21 cellular contexts compared by ENCODE assay signal in genomic region chr4:7573692-7574091, GRCh38.
A peak's percentile ranks its signal among the peaks of the same experiment; 100 is the strongest.
DNase-seq lines count a peak whose midpoint lies in the region; ATAC-seq and TF ChIP-seq lines count a peak whose summit lies in the region.
"Had no signal": no experiment of that assay in that cellular context is flagged by ENCODE, and none has a peak within 500 bp of the region (broad histone marks: within the 10 kb centered on the region; RNA-seq: fewer than 3 reads in every experiment).

No MANE protein-coding gene starts in this region.

- H3K18ac ChIP-seq in neuronal stem cell (ENCODE audit: low read length) = peak overlapping the region; percentile 50

- no peak for TF ChIP-seq POLR2A in right lobe of liver (IDR thresholded peaks at IDR 0.05)

- TF ChIP-seq RAD21 in liver (IDR thresholded peaks at IDR 0.05) = no peak

- H3K4me1 ChIP-seq in liver (ENCODE audit: control insufficient read depth in 4 of 4, insufficient read depth in 4 of 4, low read length in 3 of 4) (no peaks in the 10 kb centered on the region), right lobe of liver (no peaks in the 10 kb centered on the region), neuronal stem cell (ENCODE audit: control insufficient read depth in 2 of 2, insufficient read depth in 1 of 2, low read depth in 1 of 2, low read length in 2 of 2) (peaks cover 0 to 24% of the 10 kb centered on the region in 2 donors)
- H3K4me1 ChIP-seq: HAP-1 had no signal

- H3K79me1 ChIP-seq in neuronal stem cell (ENCODE audit: low read depth, low read length) = no peaks in the 10 kb centered on the region

- no peak overlapping the region for H4K8ac ChIP-seq in neuronal stem cell (ENCODE audit: low read depth, low read length)

- H2BK5ac ChIP-seq in neuronal stem cell (ENCODE audit: low read length) = no peak overlapping the region

- peaks cover 40% of the 10 kb centered on the region for H3K9me3 Mint-ChIP-seq in nephron progenitor cell

- H3K36me3 ChIP-seq in liver (ENCODE audit: control insufficient read depth in 4 of 4, insufficient read depth in 3 of 4, low read depth in 1 of 4, low read length in 3 of 4) = no peaks in the 10 kb centered on the region
- H3K36me3 ChIP-seq in right lobe of liver = no peaks in the 10 kb centered on the region
- no peaks in the 10 kb centered on the region for H3K36me3 ChIP-seq in neuronal stem cell (replicated peaks in 1 of 2; ENCODE audit: control insufficient read depth in 2 of 2, insufficient read depth in 2 of 2, low read length in 2 of 2)
- H3K36me3 ChIP-seq: HAP-1 had no signal

- peak overlapping the region; percentile 19 for H3K27ac Mint-ChIP-seq in nephron progenitor cell
- H3K27ac Mint-ChIP-seq: B cell; CD14-positive monocyte; CD4-positive, alpha-beta T cell; CD8-positive, alpha-beta memory T cell; HFFc6 had no signal

- no peak overlapping the region for H3K9ac ChIP-seq in liver (ENCODE audit: low read depth in 1 of 2, low read length in 2 of 2)
- no peak overlapping the region for H3K9ac ChIP-seq in neuronal stem cell (ENCODE audit: low read depth, low read length, poor library complexity)
- H3K9ac ChIP-seq: BLaER1 treated with 17β-estradiol and CSF1 and Interleukin-3, amounts not matched to agents 10 nM and 100 nM had no signal

- peaks cover 18% of the 10 kb centered on the region for H3K36me3 Mint-ChIP-seq in nephron progenitor cell (ENCODE audit: low read depth)

- no peak overlapping the region for H3K4me3 Mint-ChIP-seq in nephron progenitor cell
- H3K4me3 Mint-ChIP-seq: B cell; CD14-positive monocyte; CD4-positive, alpha-beta T cell; CD8-positive, alpha-beta memory T cell; HFFc6 had no signal

- no peak overlapping the region for H3K23ac ChIP-seq in neuronal stem cell (ENCODE audit: low read depth, low read length, poor library complexity)

- H3K4me3 ChIP-seq in liver (ENCODE audit: low read depth in 1 of 3, low read length in 3 of 3) (peak overlapping the region in 2 of 3 donors; percentile 7 to 36), right lobe of liver (no peak overlapping the region), neuronal stem cell (ENCODE audit: low read length in 2 of 2) (no peak overlapping the region)
- H3K4me3 ChIP-seq: BLaER1 treated with 17β-estradiol and CSF1 and Interleukin-3, amounts not matched to agents 10 nM and 100 nM; GM12878; HAP-1 had no signal

- WGBS in liver = 91% methylated on average over 7 of the region's 7 CpGs
- 64% methylated on average over 6 of the region's 7 CpGs for WGBS in right lobe of liver (ENCODE audit: insufficient coverage, low coverage, low lambda C conversion rate, missing lambda C conversion rate)
- WGBS in neuronal stem cell (ENCODE audit: extremely low coverage in 2 of 2, insufficient read length in 2 of 2, insufficient replicate concordance in 1 of 2), 2 donors = no CpG with 5 or more reads among the region's 7 CpGs

- H3K4me2 ChIP-seq in neuronal stem cell (ENCODE audit: insufficient read depth, low read length, poor library complexity, severe bottlenecking) = no peak overlapping the region

- no peak overlapping the region for H4K91ac ChIP-seq in neuronal stem cell (ENCODE audit: low read depth, low read length, poor library complexity)

- TF ChIP-seq CTCF in liver (IDR thresholded peaks at IDR 0.05; ENCODE audit: low read depth, low read length, missing input control) = no peak
- no peak for TF ChIP-seq CTCF in right lobe of liver (IDR thresholded peaks at IDR 0.05)
- no peak for TF ChIP-seq CTCF in nephron progenitor cell (IDR thresholded peaks at IDR 0.05)

- H2BK120ac ChIP-seq in neuronal stem cell (ENCODE audit: low read depth, low read length) = no peak overlapping the region

- no peak overlapping the region for H3K14ac ChIP-seq in neuronal stem cell (ENCODE audit: low read length)

- DNase-seq in right lobe of liver = no peak
- no peak for DNase-seq in nephron progenitor cell
- no peak for DNase-seq in neuronal stem cell (ENCODE audit: low spot score)
- DNase-seq: CD4-positive, alpha-beta T cell; CD8-positive, alpha-beta memory T cell; DMS 273 treated with DMSO at 0.1 percent for 48 hours; DMS79; EL; GDM1; GOT3; HFFc6 had no signal

- H3K9me3 ChIP-seq in liver (ENCODE audit: control insufficient read depth in 4 of 4, low read length in 3 of 4) (peaks cover 22 to 62% (median 50%) of the 10 kb centered on the region in 4 donors), right lobe of liver (peaks cover 0 to 13% (median 6%) of the 10 kb centered on the region in 4 donors), neuronal stem cell (replicated peaks in 1 of 2; ENCODE audit: control insufficient read depth in 2 of 2, insufficient read depth in 1 of 2, low read depth in 1 of 2, low read length in 2 of 2) (peaks cover 3 to 18% of the 10 kb centered on the region in 2 donors)

- H2BK15ac ChIP-seq in neuronal stem cell (ENCODE audit: low read length) = no peak overlapping the region

- intact Hi-C loops in right lobe of liver (cut with DNase I) = no loop called here

- H2BK12ac ChIP-seq in neuronal stem cell (ENCODE audit: low read length) = no peak overlapping the region

- H3K27me3 ChIP-seq in liver (ENCODE audit: control insufficient read depth in 4 of 4, insufficient read depth in 4 of 4, low read length in 3 of 4) (no peaks in the 10 kb centered on the region), right lobe of liver (no peaks in the 10 kb centered on the region), neuronal stem cell (ENCODE audit: control insufficient read depth in 3 of 3, insufficient read depth in 3 of 3, low read depth in 1 of 3, low read length in 3 of 3) (no peaks in the 10 kb centered on the region)
- H3K27me3 ChIP-seq: BLaER1 treated with 17β-estradiol and CSF1 and Interleukin-3, amounts not matched to agents 10 nM and 100 nM had no signal

- ATAC-seq in right lobe of liver = no peak
- no peak for ATAC-seq in HG03457 (IDR thresholded peaks at IDR 0.05; ENCODE audit: unreplicated experiment)
- ATAC-seq in HG02678 (IDR thresholded peaks at IDR 0.05; ENCODE audit: unreplicated experiment) = no peak
- no peak for ATAC-seq in GM18858 (IDR thresholded peaks at IDR 0.05; ENCODE audit: unreplicated experiment)
- ATAC-seq: GM12878 had no signal

- H3K27ac ChIP-seq in liver (ENCODE audit: low read depth in 1 of 2, low read length in 2 of 2) = no peak overlapping the region
- H3K27ac ChIP-seq in right lobe of liver = no peak overlapping the region
- no peak overlapping the region for H3K27ac ChIP-seq in neuronal stem cell (replicated peaks; ENCODE audit: low read length)
- H3K27ac ChIP-seq: 22Rv1; BLaER1 treated with 17β-estradiol and CSF1 and Interleukin-3, amounts not matched to agents 10 nM and 100 nM had no signal

- H3K27me3 Mint-ChIP-seq in nephron progenitor cell (ENCODE audit: low read depth, poor library complexity) = peaks cover 3% of the 10 kb centered on the region
- H3K27me3 Mint-ChIP-seq: B cell had no signal

- no peak overlapping the region for H2AFZ ChIP-seq in neuronal stem cell (ENCODE audit: low read length)

- peaks cover 41% of the 10 kb centered on the region for H3K4me1 Mint-ChIP-seq in nephron progenitor cell
- H3K4me1 Mint-ChIP-seq: B cell; CD14-positive monocyte; CD8-positive, alpha-beta memory T cell had no signal

- no peak overlapping the region for H3K4ac ChIP-seq in neuronal stem cell (ENCODE audit: low read length)

- no peak overlapping the region for H2AK5ac ChIP-seq in neuronal stem cell (ENCODE audit: low read depth, low read length)

TF ChIP-seq in liver, 16 proteins besides CTCF, POLR2A, EP300 and RAD21:
- TF ChIP-seq NR2F2 (IDR thresholded peaks at IDR 0.05) = no peak
- no peak for TF ChIP-seq REST (IDR thresholded peaks at IDR 0.05)
- no peak for TF ChIP-seq EGR1 (IDR thresholded peaks at IDR 0.05; ENCODE audit: low read depth in 2 of 2)
- no peak for TF ChIP-seq JUND (IDR thresholded peaks at IDR 0.05)
- no peak for TF ChIP-seq YY1 (IDR thresholded peaks at IDR 0.05)

Comparison
In these comparisons a context has a peak if more than half of its experiments do, and no peak if none do; other contexts are left out.
1. H3K4me3 ChIP-seq: peak in liver (2 of 3); none in right lobe of liver (0 of 3) and neuronal stem cell (0 of 2).